30 cellular contexts compared by ENCODE assay signal in genomic region chr17:52789829-52790228, GRCh38.
"Had no signal": no experiment of that assay in that cellular context is flagged by ENCODE, and none has a peak within 500 bp of the region (broad histone marks: within the 10 kb centered on the region; RNA-seq: fewer than 3 reads in every experiment).

No MANE protein-coding gene starts in this region.

- H3K36me3 Mint-ChIP-seq: activated naive CD4-positive, alpha-beta T cell treated with anti-CD3 and anti-CD28 coated beads, Interleukin-2, amount 10 ng/mL, durations not matched to agents 7 days and 5 days; activated naive CD4-positive, alpha-beta T cell treated with anti-CD3 and anti-CD28 coated beads, Interleukin-2, amount 50 U/mL, for 72 hours; activated naive CD8-positive, alpha-beta T cell treated with anti-CD3 and anti-CD28 coated beads, Interleukin-2, amount 10 ng/mL, durations not matched to agents 7 days and 5 days; T-cell had no signal

- H3K27ac Mint-ChIP-seq: activated CD4-positive, alpha-beta memory T cell treated with anti-CD3 and anti-CD28 coated beads, Interleukin-2, amount 10 ng/mL, durations not matched to agents 7 days and 5 days; activated CD4-positive, alpha-beta T cell treated with anti-CD3 and anti-CD28 coated beads, Interleukin-2, amount 10 ng/mL, durations not matched to agents 7 days and 5 days; activated naive CD4-positive, alpha-beta T cell treated with anti-CD3 and anti-CD28 coated beads, Interleukin-2, amount 10 ng/mL, durations not matched to agents 7 days and 5 days; activated naive CD4-positive, alpha-beta T cell treated with anti-CD3 and anti-CD28 coated beads, Interleukin-2, amount 50 U/mL, for 72 hours; activated naive CD8-positive, alpha-beta T cell treated with anti-CD3 and anti-CD28 coated beads, Interleukin-2, amount 10 ng/mL, durations not matched to agents 7 days and 5 days; activated T-cell treated with anti-CD3 and anti-CD28 coated beads, Interleukin-2, amount 50 U/mL, for 24 hours; activated T-cell treated with anti-CD3 and anti-CD28 coated beads, Interleukin-2, amount 50 U/mL, for 72 hours; endodermal cell; T-cell; T-helper 1 cell treated with Interleukin-12 subunit alpha and Interleukin-12 subunit beta and Interleukin-4 antibody, amounts not matched to agents 30 μg/mL and 1 μg/mL, for 36 hours had no signal

- H3K4me3 Mint-ChIP-seq: activated CD4-positive, alpha-beta memory T cell treated with anti-CD3 and anti-CD28 coated beads, Interleukin-2, amount 10 ng/mL, durations not matched to agents 7 days and 5 days; activated CD4-positive, alpha-beta T cell treated with anti-CD3 and anti-CD28 coated beads, Interleukin-2, amount 10 ng/mL, durations not matched to agents 7 days and 5 days; activated naive CD4-positive, alpha-beta T cell treated with anti-CD3 and anti-CD28 coated beads, Interleukin-2, amount 10 ng/mL, durations not matched to agents 7 days and 5 days; activated naive CD8-positive, alpha-beta T cell treated with anti-CD3 and anti-CD28 coated beads, Interleukin-2, amount 10 ng/mL, durations not matched to agents 7 days and 5 days; activated T-cell treated with anti-CD3 and anti-CD28 coated beads, Interleukin-2, amount 50 U/mL, for 24 hours; activated T-cell treated with anti-CD3 and anti-CD28 coated beads, Interleukin-2, amount 50 U/mL, for 72 hours; endodermal cell; T-cell; T-helper 1 cell treated with Interleukin-12 subunit alpha and Interleukin-12 subunit beta and Interleukin-4 antibody, amounts not matched to agents 30 μg/mL and 1 μg/mL, for 36 hours had no signal

- ATAC-seq: activated naive CD4-positive, alpha-beta T cell treated with anti-CD3 and anti-CD28 coated beads, Interleukin-2, amount 50 U/mL, for 72 hours; activated T-cell treated with anti-CD3 and anti-CD28 coated beads, Interleukin-2, amount 50 U/mL, for 72 hours; gastroesophageal sphincter; T-cell had no signal

- DNase-seq: activated CD4-positive, alpha-beta memory T cell treated with anti-CD3 and anti-CD28 coated beads, Interleukin-2, amount 10 ng/mL, durations not matched to agents 7 days and 5 days; activated CD4-positive, alpha-beta T cell treated with anti-CD3 and anti-CD28 coated beads for 1 hour; activated CD4-positive, alpha-beta T cell treated with anti-CD3 and anti-CD28 coated beads for 4 hours; activated CD4-positive, alpha-beta T cell treated with anti-CD3 and anti-CD28 coated beads, Interleukin-2, amount 10 ng/mL, durations not matched to agents 7 days and 5 days; activated CD4-positive, alpha-beta T cell treated with anti-CD3 and anti-CD28 coated beads, Interleukin-2, amount 50 U/mL, for 4 hours; activated CD8-positive, alpha-beta memory T cell treated with anti-CD3 and anti-CD28 coated beads, Interleukin-2, amount 50 U/mL, for 48 hours; activated gamma-delta T cell; activated naive CD4-positive, alpha-beta T cell; activated naive CD4-positive, alpha-beta T cell treated with anti-CD3 and anti-CD28 coated beads, Interleukin-2, amount 10 ng/mL, durations not matched to agents 7 days and 5 days; activated naive CD8-positive, alpha-beta T cell treated with anti-CD3 and anti-CD28 coated beads, Interleukin-2, amount 10 ng/mL, durations not matched to agents 7 days and 5 days; activated T-cell treated with anti-CD3 and anti-CD28 coated beads for 4 hours; activated T-cell treated with anti-CD3 and anti-CD28 coated beads, Interleukin-2, amount 50 U/mL, for 24 hours; activated T-cell treated with anti-CD3 and anti-CD28 coated beads, Interleukin-2, amount 50 U/mL, for 72 hours; amniotic stem cell; anterior cingulate cortex; brain microvascular endothelial cell; central memory CD4-positive, alpha-beta T cell; cerebellar nuclear complex; colonic mucosa; dorsolateral prefrontal cortex; effector memory CD4-positive, alpha-beta T cell; endodermal cell; erythroblast; foreskin melanocyte; head of caudate nucleus; hypothalamus; T-cell had no signal

- H3K27me3 Mint-ChIP-seq: activated CD4-positive, alpha-beta memory T cell treated with anti-CD3 and anti-CD28 coated beads, Interleukin-2, amount 10 ng/mL, durations not matched to agents 7 days and 5 days; activated CD4-positive, alpha-beta T cell treated with anti-CD3 and anti-CD28 coated beads, Interleukin-2, amount 10 ng/mL, durations not matched to agents 7 days and 5 days; activated naive CD4-positive, alpha-beta T cell treated with anti-CD3 and anti-CD28 coated beads, Interleukin-2, amount 10 ng/mL, durations not matched to agents 7 days and 5 days; activated naive CD8-positive, alpha-beta T cell treated with anti-CD3 and anti-CD28 coated beads, Interleukin-2, amount 10 ng/mL, durations not matched to agents 7 days and 5 days; activated T-cell treated with anti-CD3 and anti-CD28 coated beads, Interleukin-2, amount 50 U/mL, for 24 hours; T-cell had no signal

- H3K4me1 Mint-ChIP-seq: activated CD4-positive, alpha-beta memory T cell treated with anti-CD3 and anti-CD28 coated beads, Interleukin-2, amount 10 ng/mL, durations not matched to agents 7 days and 5 days; activated CD4-positive, alpha-beta T cell treated with anti-CD3 and anti-CD28 coated beads, Interleukin-2, amount 10 ng/mL, durations not matched to agents 7 days and 5 days; activated naive CD4-positive, alpha-beta T cell treated with anti-CD3 and anti-CD28 coated beads, Interleukin-2, amount 10 ng/mL, durations not matched to agents 7 days and 5 days; activated naive CD8-positive, alpha-beta T cell treated with anti-CD3 and anti-CD28 coated beads, Interleukin-2, amount 10 ng/mL, durations not matched to agents 7 days and 5 days; endodermal cell; T-cell had no signal

- H3K9me3 Mint-ChIP-seq: activated CD4-positive, alpha-beta memory T cell treated with anti-CD3 and anti-CD28 coated beads, Interleukin-2, amount 10 ng/mL, durations not matched to agents 7 days and 5 days; activated naive CD8-positive, alpha-beta T cell treated with anti-CD3 and anti-CD28 coated beads, Interleukin-2, amount 10 ng/mL, durations not matched to agents 7 days and 5 days; endodermal cell; T-helper 1 cell treated with Interleukin-12 subunit alpha and Interleukin-12 subunit beta and Interleukin-4 antibody, amounts not matched to agents 30 μg/mL and 1 μg/mL, for 36 hours had no signal
